In genomic region chr1:44375547-44375946, GRCh38 we compare ENCODE assay signal across 8 cellular contexts.
"Had no signal": no experiment of that assay in that cellular context is flagged by ENCODE, and none has a peak within 500 bp of the region (broad histone marks: within the 10 kb centered on the region; RNA-seq: fewer than 3 reads in every experiment).

No MANE protein-coding gene starts in this region.

- H3K4me3 ChIP-seq: GM12878 had no signal

- FAIRE-seq: G401.6, GM12891, GM12892, GM18507, GM19239 had no signal

- DNase-seq: GDM1, GF-D8 had no signal

- ATAC-seq: GM12878 had no signal
